ENCODE assay signal across 14 cellular contexts in genomic region chr2:73716518-73717250, GRCh38. TPM values are rescaled to one million over a fixed set of nuclear protein-coding genes. Genes with fewer than 3 reads are reported as not detected.
DNase-seq lines count a peak whose midpoint lies in the region; ATAC-seq, FAIRE-seq and TF ChIP-seq lines count a peak whose summit lies in the region.
"Had no signal": no experiment of that assay in that cellular context is flagged by ENCODE, and none has a peak within 500 bp of the region (broad histone marks: within the 10 kb centered on the region; RNA-seq: fewer than 3 reads in every experiment).

No MANE protein-coding gene starts in this region.

- no peaks in the 10 kb centered on the region for H4K20me1 ChIP-seq in astrocyte (ENCODE audit: insufficient read depth, low read length)

- H3K4me3 Mint-ChIP-seq in stimulated activated naive CD8-positive, alpha-beta T cell treated with anti-CD3 and anti-CD28 coated beads, Interleukin-15, amount 100 ng/mL, for 72 hours, result no peak overlapping the region
- no peak overlapping the region for H3K4me3 Mint-ChIP-seq in astrocyte (ENCODE audit: unreplicated experiment)
- H3K4me3 Mint-ChIP-seq in T-cell, result no peak overlapping the region
- no peak overlapping the region; the same call in 1 of the 2 replicates for H3K4me3 Mint-ChIP-seq in HFFc6
- H3K4me3 Mint-ChIP-seq: type B pancreatic cell had no signal

- no peak overlapping the region for H3K9ac ChIP-seq in astrocyte (ENCODE audit: low read length)

- CTCF ChIA-PET in T-cell (lab: Charles Lee), result no interaction called here

- DNase-seq in stimulated activated naive CD8-positive, alpha-beta T cell treated with anti-CD3 and anti-CD28 coated beads, Interleukin-15, amount 100 ng/mL, for 72 hours, result no peak
- no peak for DNase-seq in stimulated activated naive CD8-positive, alpha-beta T cell treated with anti-CD3 and anti-CD28 coated beads, Interleukin-15, Interleukin-2, amounts not matched to agents 100 U/mL and 50 U/mL, for 24 hours
- DNase-seq in astrocyte (ENCODE audit: low read depth), result peak; percentile 48
- peak; percentile 43 for DNase-seq in left lobe of liver (ENCODE audit: low spot score)
- no peak for DNase-seq in SW 1271 (lab: John Stamatoyannopoulos, UW)
- no peak for DNase-seq in T-cell
- DNase-seq in HFFc6, result no peak
- DNase-seq: activated T-cell treated with anti-CD3 and anti-CD28 coated beads, Interleukin-2, amount 50 U/mL, for 1 hour; effector CD8-positive, alpha-beta T cell; islet precursor cell; NCI-H187 had no signal

- H3K36me3 ChIP-seq in astrocyte (ENCODE audit: insufficient read depth, low read length), result no peaks in the 10 kb centered on the region

- peak overlapping the region in 1 of 2 donors; percentile 1 for H3K27ac Mint-ChIP-seq in stimulated activated naive CD8-positive, alpha-beta T cell treated with anti-CD3 and anti-CD28 coated beads, Interleukin-15, amount 100 ng/mL, for 72 hours
- H3K27ac Mint-ChIP-seq in astrocyte (ENCODE audit: unreplicated experiment) (no peak overlapping the region), T-cell (no peak overlapping the region), HFFc6 (no peak overlapping the region)
- H3K27ac Mint-ChIP-seq: type B pancreatic cell had no signal

- H3K36me3 Mint-ChIP-seq in astrocyte (ENCODE audit: low read depth, unreplicated experiment), result peaks cover 16% of the 10 kb centered on the region
- peaks cover 8% of the 10 kb centered on the region for H3K36me3 Mint-ChIP-seq in T-cell
- peaks cover 14% of the 10 kb centered on the region for H3K36me3 Mint-ChIP-seq in HFFc6 (ENCODE audit: low read depth)
- H3K36me3 Mint-ChIP-seq: type B pancreatic cell had no signal

- peak; percentile 45 for ATAC-seq in stimulated activated naive CD8-positive, alpha-beta T cell treated with anti-CD3 and anti-CD28 coated beads, Interleukin-15, amount 100 ng/mL, for 72 hours
- ATAC-seq in stimulated activated naive CD8-positive, alpha-beta T cell treated with anti-CD3 and anti-CD28 coated beads, Interleukin-15, Interleukin-2, amounts not matched to agents 100 U/mL and 50 U/mL, for 24 hours, result no peak
- peak; percentile 53 for ATAC-seq in left lobe of liver
- no peak for ATAC-seq in T-cell (replicated peaks in 1 of 4)
- no peak for ATAC-seq in GM19023 (IDR thresholded peaks at IDR 0.05; ENCODE audit: unreplicated experiment)

- peaks cover 5 to 7% of the 10 kb centered on the region in 2 donors for H3K9me3 Mint-ChIP-seq in stimulated activated naive CD8-positive, alpha-beta T cell treated with anti-CD3 and anti-CD28 coated beads, Interleukin-15, amount 100 ng/mL, for 72 hours
- H3K9me3 Mint-ChIP-seq in astrocyte (ENCODE audit: unreplicated experiment), result peaks cover 45% of the 10 kb centered on the region
- peaks cover 7 to 11% (median 9%) of the 10 kb centered on the region in 3 donors for H3K9me3 Mint-ChIP-seq in T-cell
- H3K9me3 Mint-ChIP-seq in HFFc6, result peaks cover 35% of the 10 kb centered on the region

- H3K4me3 ChIP-seq in astrocyte (ENCODE audit: insufficient read depth, low read depth, low read length), result no peak overlapping the region

- no peak overlapping the region for H3K27ac ChIP-seq in astrocyte (ENCODE audit: low read depth, low read length)

- FAIRE-seq in astrocyte (lab: Jason Lieb, UNC), result no peak
- FAIRE-seq: GM12892 had no signal

- H3K27me3 ChIP-seq in astrocyte (ENCODE audit: insufficient read depth, low read length), result no peaks in the 10 kb centered on the region

- H3K79me2 ChIP-seq in astrocyte (ENCODE audit: insufficient read depth, low read length), result no peaks in the 10 kb centered on the region

- H3K4me2 ChIP-seq in astrocyte (ENCODE audit: low read length), result no peak overlapping the region

- TF ChIP-seq CTCF in astrocyte (IDR thresholded peaks at IDR 0.05; ENCODE audit: insufficient read depth, low read depth, low read length) (no peak), HFFc6 (IDR thresholded peaks at IDR 0.05) (no peak)

- peaks cover 11% of the 10 kb centered on the region for H3K4me1 Mint-ChIP-seq in stimulated activated naive CD8-positive, alpha-beta T cell treated with anti-CD3 and anti-CD28 coated beads, Interleukin-15, amount 100 ng/mL, for 72 hours
- H3K4me1 Mint-ChIP-seq in astrocyte (ENCODE audit: low read depth, unreplicated experiment) (no peaks in the 10 kb centered on the region), T-cell (no peaks in the 10 kb centered on the region), HFFc6 (ENCODE audit: low read depth) (no peaks in the 10 kb centered on the region)

- no peak overlapping the region for H2AFZ ChIP-seq in astrocyte (ENCODE audit: low read depth, low read length)

- H3K9me3 ChIP-seq in astrocyte (ENCODE audit: insufficient read depth, low read depth, low read length), result peaks cover 4% of the 10 kb centered on the region

- POLR2A ChIA-PET in T-cell (lab: Charles Lee), result no interaction called here

- H3K4me1 ChIP-seq in astrocyte (ENCODE audit: insufficient read depth, low read length), result no peaks in the 10 kb centered on the region

- peaks cover 6% of the 10 kb centered on the region for H3K27me3 Mint-ChIP-seq in stimulated activated naive CD8-positive, alpha-beta T cell treated with anti-CD3 and anti-CD28 coated beads, Interleukin-15, amount 100 ng/mL, for 72 hours
- H3K27me3 Mint-ChIP-seq in astrocyte (ENCODE audit: low read depth, unreplicated experiment), result peaks cover 39% of the 10 kb centered on the region
- H3K27me3 Mint-ChIP-seq in T-cell, result peaks cover 16 to 17% of the 10 kb centered on the region in 2 donors
- peaks cover 10% of the 10 kb centered on the region for H3K27me3 Mint-ChIP-seq in HFFc6 (ENCODE audit: insufficient read depth)

RNA-seq across cellular contexts. Expression of gene TPRKB, which starts 20.5 kb away (rescaled TPM):
- total RNA-seq in astrocyte (21.3 and 21.6 TPM in 2 replicates), left lobe of liver (8.6 TPM), T-cell (10 to 100 TPM; 17.2 to 23.5 (median 20.1) TPM)
- 10 to 100 TPM; 17.6 to 26.3 (median 22.8) TPM for total RNA-seq in HFFc6 (2021; fragmentation: NEBNext Ultra II Directional; extraction: Animal tissue kit (Norgen Biotek cat#: 25700))

Comparison
In these comparisons a context has a peak if more than half of its experiments do, and no peak if none do; other contexts are left out.
1. ATAC-seq: peak in stimulated activated naive CD8-positive, alpha-beta T cell treated with anti-CD3 and anti-CD28 coated beads, Interleukin-15, amount 100 ng/mL, for 72 hours (single experiment) and left lobe of liver (single experiment); none in stimulated activated naive CD8-positive, alpha-beta T cell treated with anti-CD3 and anti-CD28 coated beads, Interleukin-15, Interleukin-2, amounts not matched to agents 100 U/mL and 50 U/mL, for 24 hours (single experiment), T-cell (0 of 4) and GM19023 (single experiment).
2. DNase-seq: peak in astrocyte (single experiment) and left lobe of liver (single experiment); none in stimulated activated naive CD8-positive, alpha-beta T cell treated with anti-CD3 and anti-CD28 coated beads, Interleukin-15, amount 100 ng/mL, for 72 hours (0 of 2), stimulated activated naive CD8-positive, alpha-beta T cell treated with anti-CD3 and anti-CD28 coated beads, Interleukin-15, Interleukin-2, amounts not matched to agents 100 U/mL and 50 U/mL, for 24 hours (single experiment), SW 1271 (0 of 2), T-cell (0 of 34) and HFFc6 (single experiment).